In the genomic region with DNA sequence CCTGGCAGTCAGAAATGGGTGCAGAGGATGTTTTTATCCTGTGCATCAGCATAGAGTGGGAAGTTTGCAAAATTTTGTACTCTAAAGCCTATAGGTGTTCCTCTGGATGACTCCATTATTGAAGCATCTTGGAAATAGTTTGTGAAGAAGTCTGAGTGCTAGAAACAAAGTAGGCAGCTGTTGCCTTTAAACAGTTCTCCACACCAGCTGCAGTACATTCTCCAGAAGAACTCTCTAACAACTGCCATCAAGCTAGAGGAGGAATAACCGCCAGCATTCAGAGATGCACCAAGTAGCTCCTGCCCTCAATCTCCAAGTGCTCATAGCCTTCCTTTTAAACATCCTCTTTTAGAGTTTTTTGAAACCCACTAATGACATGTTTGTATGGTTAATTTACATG, we compare ENCODE assay signal across 35 cellular contexts.
"Had no signal": no experiment of that assay in that cellular context is flagged by ENCODE, and none has a peak within 500 bp of the region (broad histone marks: within the 10 kb centered on the region; RNA-seq: fewer than 3 reads in every experiment).

No MANE protein-coding gene starts in this region.

- H3K4me3 ChIP-seq: MG63 had no signal

- H3K9me3 ChIP-seq: MG63 had no signal

- H3K9ac ChIP-seq: KMS-11 had no signal

- H3K36me3 ChIP-seq: MG63 had no signal

- DNase-seq: Karpas-422, Kasumi-1, MG63, MM.1S, MV-4-11, NCI-H1048, NCI-H1092, NCI-H1092 treated with DMSO at 0.1 percent for 48 hours, NCI-H1105, NCI-H1105 treated with DMSO at 0.1 percent for 48 hours, NCI-H1417, NCI-H1417 treated with DMSO at 0.1 percent for 48 hours, NCI-H1436, NCI-H1436 treated with DMSO at 0.1 percent for 48 hours, NCI-H146, NCI-H1694, NCI-H1694 treated with DMSO at 0.1 percent for 48 hours, NCI-H187, NCI-H187 treated with DMSO at 0.1 percent for 48 hours, NCI-H1930, NCI-H2029, NCI-H2029 treated with DMSO at 0.1 percent for 48 hours, NCI-H2081, NCI-H2081 treated with DMSO at 0.1 percent for 48 hours, NCI-H2107, NCI-H2171, NCI-H2171 treated with DMSO at 0.1 percent for 48 hours, NCI-H2227 treated with DMSO at 0.1 percent for 48 hours, NCI-H226, NCI-H345, NCI-H446, NCI-H446 treated with DMSO at 0.1 percent for 48 hours, NCI-H510A, NCI-H510A treated with DMSO at 0.1 percent for 48 hours had no signal

- H3K27ac ChIP-seq: KMS-11 had no signal

- H3K27me3 ChIP-seq: MG63 had no signal

- H3K4me2 ChIP-seq: KMS-11 had no signal
